ENCODE assay signal across 27 cellular contexts in genomic region chr1:64392109-64392508, GRCh38.
DNase-seq lines count a peak whose midpoint lies in the region; ATAC-seq and TF ChIP-seq lines count a peak whose summit lies in the region.
"Had no signal": no experiment of that assay in that cellular context is flagged by ENCODE, and none has a peak within 500 bp of the region (broad histone marks: within the 10 kb centered on the region; RNA-seq: fewer than 3 reads in every experiment).

No MANE protein-coding gene starts in this region.

- H3K4me3 Mint-ChIP-seq in activated T-cell treated with anti-CD3 and anti-CD28 coated beads, Interleukin-2, amount 50 U/mL, for 72 hours, result no peak overlapping the region
- H3K4me3 Mint-ChIP-seq in activated T-cell treated with anti-CD3 and anti-CD28 coated beads, Interleukin-2, amount 50 U/mL, for 4 hours, result no peak overlapping the region
- no peak overlapping the region for H3K4me3 Mint-ChIP-seq in endodermal cell
- H3K4me3 Mint-ChIP-seq: activated naive CD8-positive, alpha-beta T cell treated with anti-CD3 and anti-CD28 coated beads for 36 hours; B cell; CD8-positive, alpha-beta memory T cell; immature natural killer cell; memory B cell had no signal

- H3K4ac ChIP-seq in neuronal stem cell (ENCODE audit: low read length), result no peak overlapping the region

- H2BK15ac ChIP-seq in neuronal stem cell (ENCODE audit: low read length), result no peak overlapping the region

- H2BK120ac ChIP-seq in neuronal stem cell (ENCODE audit: low read depth, low read length), result no peak overlapping the region

- H4K8ac ChIP-seq in neuronal stem cell (ENCODE audit: low read depth, low read length), result no peak overlapping the region

- peaks cover 0 to 2% of the 10 kb centered on the region in 2 donors for H3K9me3 Mint-ChIP-seq in activated T-cell treated with anti-CD3 and anti-CD28 coated beads, Interleukin-2, amount 50 U/mL, for 72 hours
- no peaks in the 10 kb centered on the region for H3K9me3 Mint-ChIP-seq in activated T-cell treated with anti-CD3 and anti-CD28 coated beads, Interleukin-2, amount 50 U/mL, for 4 hours
- peaks cover 8% of the 10 kb centered on the region for H3K9me3 Mint-ChIP-seq in endodermal cell
- H3K9me3 Mint-ChIP-seq: activated naive CD8-positive, alpha-beta T cell treated with anti-CD3 and anti-CD28 coated beads for 36 hours had no signal

- H3K79me1 ChIP-seq in neuronal stem cell (ENCODE audit: low read depth, low read length), result no peaks in the 10 kb centered on the region

- no peak overlapping the region for H3K9ac ChIP-seq in endodermal cell (ENCODE audit: extremely low read depth, low read length, poor library complexity, severe bottlenecking)
- H3K9ac ChIP-seq in neuronal stem cell (ENCODE audit: low read depth, low read length, poor library complexity), result no peak overlapping the region

- H3K4me1 Mint-ChIP-seq in activated T-cell treated with anti-CD3 and anti-CD28 coated beads, Interleukin-2, amount 50 U/mL, for 72 hours (ENCODE audit: low read depth), result no peaks in the 10 kb centered on the region
- H3K4me1 Mint-ChIP-seq in activated T-cell treated with anti-CD3 and anti-CD28 coated beads, Interleukin-2, amount 50 U/mL, for 4 hours (ENCODE audit: low read depth), result no peaks in the 10 kb centered on the region
- peaks cover 7% of the 10 kb centered on the region for H3K4me1 Mint-ChIP-seq in endodermal cell
- H3K4me1 Mint-ChIP-seq: activated naive CD8-positive, alpha-beta T cell treated with anti-CD3 and anti-CD28 coated beads for 36 hours; B cell; CD8-positive, alpha-beta memory T cell; immature natural killer cell; memory B cell had no signal

- H3K23ac ChIP-seq in neuronal stem cell (ENCODE audit: low read depth, low read length, poor library complexity), result no peak overlapping the region

- H2BK5ac ChIP-seq in neuronal stem cell (ENCODE audit: low read length), result no peak overlapping the region

- H3K9me3 ChIP-seq in endodermal cell (ENCODE audit: control insufficient read depth, low read length) (no peaks in the 10 kb centered on the region), neuronal stem cell (replicated peaks in 1 of 2; ENCODE audit: control insufficient read depth in 2 of 2, insufficient read depth in 1 of 2, low read depth in 1 of 2, low read length in 2 of 2) (no peaks in the 10 kb centered on the region)
- H3K9me3 ChIP-seq: ascending aorta, gastrocnemius medialis, Peyer's patch, psoas muscle had no signal

- H3K27me3 Mint-ChIP-seq in activated T-cell treated with anti-CD3 and anti-CD28 coated beads, Interleukin-2, amount 50 U/mL, for 72 hours (ENCODE audit: low read depth), result no peaks in the 10 kb centered on the region
- H3K27me3 Mint-ChIP-seq in activated T-cell treated with anti-CD3 and anti-CD28 coated beads, Interleukin-2, amount 50 U/mL, for 4 hours (ENCODE audit: low read depth), result peaks cover 2% of the 10 kb centered on the region
- peaks cover 2% of the 10 kb centered on the region for H3K27me3 Mint-ChIP-seq in endodermal cell (ENCODE audit: insufficient read depth)

- H3K4me1 ChIP-seq in endodermal cell (ENCODE audit: control insufficient read depth, insufficient read depth, low read length) (no peaks in the 10 kb centered on the region), neuronal stem cell (ENCODE audit: control insufficient read depth in 2 of 2, insufficient read depth in 1 of 2, low read depth in 1 of 2, low read length in 2 of 2) (no peaks in the 10 kb centered on the region)
- H3K4me1 ChIP-seq: ascending aorta, gastrocnemius medialis, Peyer's patch, psoas muscle had no signal

- H3K36me3 ChIP-seq in endodermal cell (ENCODE audit: control insufficient read depth, insufficient read depth, low read length) (no peaks in the 10 kb centered on the region), neuronal stem cell (replicated peaks in 1 of 2; ENCODE audit: control insufficient read depth in 2 of 2, insufficient read depth in 2 of 2, low read length in 2 of 2) (no peaks in the 10 kb centered on the region)
- H3K36me3 ChIP-seq: ascending aorta, gastrocnemius medialis, Peyer's patch had no signal

- H3K27ac ChIP-seq in endodermal cell (ENCODE audit: low read depth, low read length) (no peak overlapping the region), neuronal stem cell (replicated peaks; ENCODE audit: low read length) (no peak overlapping the region)
- H3K27ac ChIP-seq: ascending aorta, gastrocnemius medialis, Peyer's patch, psoas muscle had no signal

- H2AFZ ChIP-seq in neuronal stem cell (ENCODE audit: low read length), result no peak overlapping the region

- no peak overlapping the region for H2BK12ac ChIP-seq in neuronal stem cell (ENCODE audit: low read length)

- H3K4me3 ChIP-seq in endodermal cell (ENCODE audit: low read length) (no peak overlapping the region), neuronal stem cell (ENCODE audit: low read length in 2 of 2) (no peak overlapping the region)
- H3K4me3 ChIP-seq: ascending aorta, gastrocnemius medialis, Peyer's patch, psoas muscle had no signal

- no peak for DNase-seq in activated T-cell treated with anti-CD3 and anti-CD28 coated beads, Interleukin-2, amount 50 U/mL, for 72 hours
- DNase-seq in activated T-cell treated with anti-CD3 and anti-CD28 coated beads, Interleukin-2, amount 50 U/mL, for 4 hours, result no peak
- DNase-seq in NCI-H2029 (lab: John Stamatoyannopoulos, UW) (peak; percentile 32), endodermal cell (peak; percentile 76), neuronal stem cell (ENCODE audit: low spot score) (peak; percentile 9), NCI-H2107 treated with DMSO at 0.1 percent for 48 hours (lab: John Stamatoyannopoulos, UW; ENCODE audit: unreplicated experiment) (no peak), DMS79 (lab: John Stamatoyannopoulos, UW) (no peak), DMS 273 treated with DMSO at 0.1 percent for 48 hours (lab: John Stamatoyannopoulos, UW) (no peak)
- DNase-seq: activated CD4-positive, alpha-beta T cell treated with anti-CD3 and anti-CD28 coated beads, Interleukin-2, amount 50 U/mL, for 48 hours; activated CD8-positive, alpha-beta memory T cell treated with anti-CD3 and anti-CD28 coated beads, Interleukin-2, amount 50 U/mL, for 48 hours; activated naive CD8-positive, alpha-beta T cell treated with anti-CD3 and anti-CD28 coated beads for 36 hours; CD8-positive, alpha-beta memory T cell; central memory CD4-positive, alpha-beta T cell; DMS153; gastrocnemius medialis; GDM1; immature natural killer cell; NCI-H1105 treated with DMSO at 0.1 percent for 48 hours; NCI-H510A; Peyer's patch; psoas muscle; stimulated activated CD8-positive, alpha-beta memory T cell treated with anti-CD3 and anti-CD28 coated beads, Interleukin-4, amount 100 ng/mL, for 48 hours; trophoblast cell had no signal

- no peak overlapping the region for H3K27ac Mint-ChIP-seq in activated T-cell treated with anti-CD3 and anti-CD28 coated beads, Interleukin-2, amount 50 U/mL, for 72 hours
- no peak overlapping the region for H3K27ac Mint-ChIP-seq in endodermal cell
- H3K27ac Mint-ChIP-seq: activated naive CD8-positive, alpha-beta T cell treated with anti-CD3 and anti-CD28 coated beads for 36 hours; B cell; CD8-positive, alpha-beta memory T cell; immature natural killer cell; memory B cell had no signal

- H3K14ac ChIP-seq in neuronal stem cell (ENCODE audit: low read length), result no peak overlapping the region

- WGBS in endodermal cell (ENCODE audit: insufficient coverage in 1 of 2, insufficient read length in 1 of 2), 2 experiments, result 34% methylated on average over 2 of the region's 2 CpGs; no CpG with 5 or more reads in 1 of the 2 experiments
- no CpG with 5 or more reads among the region's 2 CpGs for WGBS in neuronal stem cell (ENCODE audit: extremely low coverage in 2 of 2, insufficient read length in 2 of 2, insufficient replicate concordance in 1 of 2), 2 donors

- ATAC-seq in activated T-cell treated with anti-CD3 and anti-CD28 coated beads, Interleukin-2, amount 50 U/mL, for 72 hours (replicated peaks in 1 of 2), result peak; percentile 37 to 47
- no peak for ATAC-seq in activated T-cell treated with anti-CD3 and anti-CD28 coated beads, Interleukin-2, amount 50 U/mL, for 4 hours
- ATAC-seq: gastrocnemius medialis, HCT116, psoas muscle had no signal

- no peak overlapping the region for H3K18ac ChIP-seq in neuronal stem cell (ENCODE audit: low read length)

- H4K91ac ChIP-seq in neuronal stem cell (ENCODE audit: low read depth, low read length, poor library complexity), result no peak overlapping the region

- H3K36me3 Mint-ChIP-seq in activated T-cell treated with anti-CD3 and anti-CD28 coated beads, Interleukin-2, amount 50 U/mL, for 72 hours (ENCODE audit: insufficient read depth in 2 of 2), result no peaks in the 10 kb centered on the region
- H3K36me3 Mint-ChIP-seq in activated T-cell treated with anti-CD3 and anti-CD28 coated beads, Interleukin-2, amount 50 U/mL, for 4 hours (ENCODE audit: insufficient read depth), result no peaks in the 10 kb centered on the region
- no peaks in the 10 kb centered on the region for H3K36me3 Mint-ChIP-seq in endodermal cell (ENCODE audit: low read depth)
- H3K36me3 Mint-ChIP-seq: activated naive CD8-positive, alpha-beta T cell treated with anti-CD3 and anti-CD28 coated beads for 36 hours; CD8-positive, alpha-beta memory T cell; immature natural killer cell; memory B cell had no signal

- no peak overlapping the region for H2AK5ac ChIP-seq in neuronal stem cell (ENCODE audit: low read depth, low read length)

- H3K27me3 ChIP-seq in endodermal cell (ENCODE audit: control insufficient read depth, insufficient read depth, low read length, poor library complexity, severe bottlenecking) (no peaks in the 10 kb centered on the region), neuronal stem cell (ENCODE audit: control insufficient read depth in 3 of 3, insufficient read depth in 3 of 3, low read depth in 1 of 3, low read length in 3 of 3) (no peaks in the 10 kb centered on the region)
- H3K27me3 ChIP-seq: ascending aorta, gastrocnemius medialis, Peyer's patch had no signal

- no peak for TF ChIP-seq CTCF in endodermal cell (conservative IDR thresholded peaks at IDR 0.05)

- no peak overlapping the region for H3K4me2 ChIP-seq in neuronal stem cell (ENCODE audit: insufficient read depth, low read length, poor library complexity, severe bottlenecking)

Comparison
In these comparisons a context has a peak if more than half of its experiments do, and no peak if none do; other contexts are left out.
1. ATAC-seq: peak in activated T-cell treated with anti-CD3 and anti-CD28 coated beads, Interleukin-2, amount 50 U/mL, for 72 hours (2 of 2); none in activated T-cell treated with anti-CD3 and anti-CD28 coated beads, Interleukin-2, amount 50 U/mL, for 4 hours (0 of 2).
2. DNase-seq: peak in NCI-H2029 (single experiment), endodermal cell (single experiment) and neuronal stem cell (single experiment); none in activated T-cell treated with anti-CD3 and anti-CD28 coated beads, Interleukin-2, amount 50 U/mL, for 72 hours (0 of 2), activated T-cell treated with anti-CD3 and anti-CD28 coated beads, Interleukin-2, amount 50 U/mL, for 4 hours (single experiment), NCI-H2107 treated with DMSO at 0.1 percent for 48 hours (single experiment), DMS79 (single experiment) and DMS 273 treated with DMSO at 0.1 percent for 48 hours (single experiment).